Comparison of ENCODE assay signal across 23 cellular contexts in the genomic region with DNA sequence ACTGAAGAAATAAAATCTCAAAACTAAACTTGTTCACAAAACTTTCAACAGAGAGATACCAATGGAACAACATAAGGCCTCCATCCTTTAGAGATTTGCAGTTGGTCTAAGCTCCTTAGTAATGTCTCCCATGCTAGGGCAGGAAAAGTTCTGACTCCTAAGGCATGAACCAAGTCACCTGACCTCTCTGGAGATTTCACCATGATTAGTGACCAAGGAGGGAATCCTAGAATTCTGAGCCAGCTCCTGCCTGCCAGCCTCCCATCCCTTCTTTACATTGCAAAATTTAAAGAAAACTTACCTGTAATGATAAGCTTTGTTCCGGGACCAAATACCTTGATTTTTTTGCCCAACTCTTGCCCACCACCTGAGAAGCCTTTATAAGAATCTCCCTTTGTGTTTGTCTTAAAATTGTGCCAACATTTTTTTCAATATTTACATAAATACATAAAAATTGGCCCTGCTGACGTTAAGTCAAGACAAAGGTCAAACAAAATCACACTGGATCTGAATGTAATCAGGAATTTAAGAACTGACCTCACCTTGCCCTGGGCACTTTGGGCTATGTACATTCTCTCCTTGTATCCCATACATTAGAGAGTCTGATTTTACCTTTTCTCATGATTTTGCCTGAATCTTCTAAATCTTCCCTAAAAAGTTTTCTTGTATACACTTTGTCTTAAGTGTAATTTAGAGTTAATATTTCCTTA.
DNase-seq lines count a peak whose midpoint lies in the region; ATAC-seq and TF ChIP-seq lines count a peak whose summit lies in the region.
"Had no signal": no experiment of that assay in that cellular context is flagged by ENCODE, and none has a peak within 500 bp of the region (broad histone marks: within the 10 kb centered on the region; RNA-seq: fewer than 3 reads in every experiment).

A gene (minus strand): TSS at position 351 of the 710 bp plus-strand sequence.

- no peaks in the 10 kb centered on the region for H3K27me3 ChIP-seq in CD8-positive, alpha-beta memory T cell (ENCODE audit: insufficient read depth, low read length, poor library complexity, severe bottlenecking)
- H3K27me3 ChIP-seq: foreskin keratinocyte, left lung, stomach had no signal

- no peaks in the 10 kb centered on the region for H3K4me1 ChIP-seq in CD8-positive, alpha-beta memory T cell (ENCODE audit: insufficient read depth, low read length)
- H3K4me1 ChIP-seq: Caco-2, foreskin keratinocyte, stomach had no signal

- no peaks in the 10 kb centered on the region for H3K9me3 ChIP-seq in CD8-positive, alpha-beta memory T cell (ENCODE audit: low read length)
- H3K9me3 ChIP-seq: Caco-2, left lung, stomach had no signal

- DNase-seq in SIG-M5 treated with dmso at 0.1 percent for 504 hours (lab: John Stamatoyannopoulos, UW; ENCODE audit: unreplicated experiment) (peak; percentile 17), SIG-M5 (lab: John Stamatoyannopoulos, UW) (no peak), natural killer cell (no peak), NCI-H1694 treated with DMSO at 0.1 percent for 48 hours (lab: John Stamatoyannopoulos, UW) (no peak)
- DNase-seq in CD8-positive, alpha-beta memory T cell, result no peak
- no peak for DNase-seq in activated T-helper 2 cell treated with anti-CD3 and anti-CD28 coated beads, Interferon-gamma antibody, Interleukin-2, Interleukin-4, amounts not matched to agents 10 μg/mL and 5 μg/mL and 100 μg/mL, durations not matched to agents 14 hours and 24 hours and 36 hours (ENCODE audit: low spot score)
- DNase-seq: activated CD4-positive, alpha-beta T cell treated with anti-CD3 and anti-CD28 coated beads for 4 hours; activated naive CD4-positive, alpha-beta T cell treated with anti-CD3 and anti-CD28 coated beads, Interleukin-2, amount 10 ng/mL, durations not matched to agents 7 days and 5 days; AML-193; Caco-2; central memory CD4-positive, alpha-beta T cell; DMS79 treated with DMSO at 0.1 percent for 48 hours; foreskin keratinocyte; left lung; NCI-H1048; NCI-H1930; NCI-H2227 treated with DMSO at 0.1 percent for 48 hours; NCI-H748 treated with DMSO at 0.1 percent for 48 hours; small intestine; stomach had no signal

- H3K27ac ChIP-seq in CD8-positive, alpha-beta memory T cell (ENCODE audit: low read depth, low read length), result no peak within 1 kb of the TSS
- H3K27ac ChIP-seq: foreskin keratinocyte, left lung, stomach had no signal

- no peak within 1 kb of the TSS for H3K4me3 ChIP-seq in CD8-positive, alpha-beta memory T cell (ENCODE audit: low read length)
- H3K4me3 ChIP-seq: left lung, stomach had no signal

- ATAC-seq in natural killer cell (no peak), HG03571 (IDR thresholded peaks at IDR 0.05; ENCODE audit: unreplicated experiment) (no peak), GM18868 (IDR thresholded peaks at IDR 0.05; ENCODE audit: unreplicated experiment) (no peak)
- ATAC-seq: foreskin keratinocyte, left lung had no signal

- H3K36me3 Mint-ChIP-seq in CD8-positive, alpha-beta memory T cell, result peaks cover 0 to 8% (median 0%) of the 10 kb centered on the region in 3 donors
- no peaks in the 10 kb centered on the region for H3K36me3 Mint-ChIP-seq in activated T-helper 2 cell treated with anti-CD3 and anti-CD28 coated beads, Interferon-gamma antibody, Interleukin-2, Interleukin-4, amounts not matched to agents 10 μg/mL and 5 μg/mL and 100 μg/mL, durations not matched to agents 14 hours and 24 hours and 36 hours (ENCODE audit: low read depth)
- H3K36me3 Mint-ChIP-seq in natural killer cell, result peaks cover 15% of the 10 kb centered on the region
- H3K36me3 Mint-ChIP-seq: activated naive CD4-positive, alpha-beta T cell treated with anti-CD3 and anti-CD28 coated beads, Interleukin-2, amount 10 ng/mL, durations not matched to agents 7 days and 5 days; type B pancreatic cell had no signal

- intact Hi-C loops in activated T-helper 2 cell treated with anti-CD3 and anti-CD28 coated beads, Interferon-gamma antibody, Interleukin-2, Interleukin-4, amounts not matched to agents 10 μg/mL and 5 μg/mL and 100 μg/mL, durations not matched to agents 14 hours and 24 hours and 36 hours (cut with micrococcal nuclease), result no loop called here
- intact Hi-C loops in natural killer cell (cut with micrococcal nuclease), result no loop called here

- no peaks in the 10 kb centered on the region for H3K27me3 Mint-ChIP-seq in CD8-positive, alpha-beta memory T cell
- H3K27me3 Mint-ChIP-seq in activated T-helper 2 cell treated with anti-CD3 and anti-CD28 coated beads, Interferon-gamma antibody, Interleukin-2, Interleukin-4, amounts not matched to agents 10 μg/mL and 5 μg/mL and 100 μg/mL, durations not matched to agents 14 hours and 24 hours and 36 hours (ENCODE audit: low read depth), result no peaks in the 10 kb centered on the region
- no peaks in the 10 kb centered on the region for H3K27me3 Mint-ChIP-seq in natural killer cell (ENCODE audit: low read depth in 2 of 2)
- H3K27me3 Mint-ChIP-seq: activated naive CD4-positive, alpha-beta T cell treated with anti-CD3 and anti-CD28 coated beads, Interleukin-2, amount 10 ng/mL, durations not matched to agents 7 days and 5 days; type B pancreatic cell had no signal

- POLR2A ChIA-PET in CD8-positive, alpha-beta memory T cell (lab: Charles Lee), result interaction anchor here (0.7 kb wide), 1 partner anchor 44 kb away, joined by 4 read pairs; no protein-coding TSS in a partner anchor

- TF ChIP-seq CTCF in natural killer cell (IDR thresholded peaks at IDR 0.05), result peak; percentile 9

- H3K4me3 Mint-ChIP-seq in CD8-positive, alpha-beta memory T cell, result peak within 1 kb of the TSS; percentile 63 to 90 (median 83)
- H3K4me3 Mint-ChIP-seq in activated T-helper 2 cell treated with anti-CD3 and anti-CD28 coated beads, Interferon-gamma antibody, Interleukin-2, Interleukin-4, amounts not matched to agents 10 μg/mL and 5 μg/mL and 100 μg/mL, durations not matched to agents 14 hours and 24 hours and 36 hours (ENCODE audit: low read depth), result peak within 1 kb of the TSS; percentile 26
- peak within 1 kb of the TSS; percentile 98 for H3K4me3 Mint-ChIP-seq in natural killer cell
- H3K4me3 Mint-ChIP-seq: type B pancreatic cell had no signal

- no peaks in the 10 kb centered on the region for H3K4me1 Mint-ChIP-seq in CD8-positive, alpha-beta memory T cell
- H3K4me1 Mint-ChIP-seq in activated T-helper 2 cell treated with anti-CD3 and anti-CD28 coated beads, Interferon-gamma antibody, Interleukin-2, Interleukin-4, amounts not matched to agents 10 μg/mL and 5 μg/mL and 100 μg/mL, durations not matched to agents 14 hours and 24 hours and 36 hours (ENCODE audit: low read depth), result no peaks in the 10 kb centered on the region
- peaks cover 48 to 75% of the 10 kb centered on the region in 2 donors for H3K4me1 Mint-ChIP-seq in natural killer cell
- H3K4me1 Mint-ChIP-seq: activated naive CD4-positive, alpha-beta T cell treated with anti-CD3 and anti-CD28 coated beads, Interleukin-2, amount 10 ng/mL, durations not matched to agents 7 days and 5 days had no signal

- peak within 1 kb of the TSS in 4 of 8 donors; percentile 19 to 68 (median 46) for H3K27ac Mint-ChIP-seq in CD8-positive, alpha-beta memory T cell
- H3K27ac Mint-ChIP-seq in activated T-helper 2 cell treated with anti-CD3 and anti-CD28 coated beads, Interferon-gamma antibody, Interleukin-2, Interleukin-4, amounts not matched to agents 10 μg/mL and 5 μg/mL and 100 μg/mL, durations not matched to agents 14 hours and 24 hours and 36 hours, result no peak within 1 kb of the TSS
- peak within 1 kb of the TSS; percentile 96 to 100 for H3K27ac Mint-ChIP-seq in natural killer cell
- H3K27ac Mint-ChIP-seq: activated naive CD4-positive, alpha-beta T cell treated with anti-CD3 and anti-CD28 coated beads, Interleukin-2, amount 10 ng/mL, durations not matched to agents 7 days and 5 days; type B pancreatic cell had no signal

- no peaks in the 10 kb centered on the region for H3K9me3 Mint-ChIP-seq in CD8-positive, alpha-beta memory T cell
- no peaks in the 10 kb centered on the region for H3K9me3 Mint-ChIP-seq in activated T-helper 2 cell treated with anti-CD3 and anti-CD28 coated beads, Interferon-gamma antibody, Interleukin-2, Interleukin-4, amounts not matched to agents 10 μg/mL and 5 μg/mL and 100 μg/mL, durations not matched to agents 14 hours and 24 hours and 36 hours
- H3K9me3 Mint-ChIP-seq in natural killer cell, result no peaks in the 10 kb centered on the region
- H3K9me3 Mint-ChIP-seq: activated naive CD4-positive, alpha-beta T cell treated with anti-CD3 and anti-CD28 coated beads, Interleukin-2, amount 10 ng/mL, durations not matched to agents 7 days and 5 days; type B pancreatic cell had no signal

- CTCF ChIA-PET in CD8-positive, alpha-beta memory T cell (lab: Charles Lee), result interaction anchor here (1.4 kb wide), 1 partner anchor 72 kb away, joined by 5 read pairs; no protein-coding TSS in a partner anchor

- no peaks in the 10 kb centered on the region for H3K36me3 ChIP-seq in CD8-positive, alpha-beta memory T cell (ENCODE audit: insufficient read depth, low read length)
- H3K36me3 ChIP-seq: left lung, stomach had no signal

Comparison
In these comparisons a context has a peak if more than half of its experiments do, and no peak if none do; other contexts are left out.
1. H3K4me3 Mint-ChIP-seq: peak in every context shown above with its lines; median percentile 98 in natural killer cell; 83 in CD8-positive, alpha-beta memory T cell; 26 in activated T-helper 2 cell treated with anti-CD3 and anti-CD28 coated beads, Interferon-gamma antibody, Interleukin-2, Interleukin-4, amounts not matched to agents 10 μg/mL and 5 μg/mL and 100 μg/mL, durations not matched to agents 14 hours and 24 hours and 36 hours.